ENCODE assay signal across 33 cellular contexts in the genomic region with DNA sequence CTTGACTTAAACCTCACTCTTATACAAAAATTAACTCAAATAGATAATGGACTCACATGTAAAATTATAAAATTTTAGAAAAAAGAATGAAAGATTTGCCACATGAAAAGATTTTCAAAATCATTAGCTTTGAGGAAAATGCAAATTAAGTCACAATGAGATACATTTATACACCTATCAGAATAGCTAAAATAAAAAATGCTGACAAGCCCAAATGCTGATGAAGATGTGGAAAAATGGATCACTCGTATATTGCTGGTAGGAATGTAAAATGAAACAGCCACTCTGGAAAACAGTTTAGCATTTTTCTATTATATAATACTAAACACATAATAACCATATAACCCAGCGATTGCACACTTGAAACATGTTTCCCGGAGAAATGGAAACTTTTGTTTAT.
DNase-seq lines count a peak whose midpoint lies in the region; ATAC-seq, FAIRE-seq and TF ChIP-seq lines count a peak whose summit lies in the region.
"Had no signal": no experiment of that assay in that cellular context is flagged by ENCODE, and none has a peak within 500 bp of the region (broad histone marks: within the 10 kb centered on the region; RNA-seq: fewer than 3 reads in every experiment).

No MANE protein-coding gene starts in this region.

- no peak overlapping the region for H3K9ac ChIP-seq in HepG2 (ENCODE audit: insufficient read depth, low read depth, low read length)
- no peak overlapping the region for H3K9ac ChIP-seq in IMR-90 (ENCODE audit: low read depth, low read length)
- H3K9ac ChIP-seq in K562 (ENCODE audit: insufficient read depth in 1 of 2, low read depth in 2 of 2, low read length in 2 of 2): no peak overlapping the region
- H3K9ac ChIP-seq: BLaER1; BLaER1 treated with 17β-estradiol and CSF1 and Interleukin-3, amounts not matched to agents 10 nM and 100 nM had no signal

- H3K23ac ChIP-seq in IMR-90 (ENCODE audit: low read depth, low read length): no peak overlapping the region

- H3K18ac ChIP-seq in IMR-90 (ENCODE audit: low read depth, low read length): no peak overlapping the region

- no peak for TF ChIP-seq EP300 in HepG2 (IDR thresholded peaks at IDR 0.05; ENCODE audit: low read depth in 2 of 2, low read length in 2 of 2)
- no peak for TF ChIP-seq EP300 in HepG2 (CRISPR knock-in tag; IDR thresholded peaks at IDR 0.05; ENCODE audit: borderline replicate concordance)
- TF ChIP-seq EP300 in A549 (IDR thresholded peaks at IDR 0.05): no peak
- TF ChIP-seq EP300 in K562 (IDR thresholded peaks at IDR 0.05; ENCODE audit: low read length): no peak

- no peak for TF ChIP-seq RAD21 in HepG2 (CRISPR knock-in tag; IDR thresholded peaks at IDR 0.05)
- no peak for TF ChIP-seq RAD21 in A549 (conservative IDR thresholded peaks at IDR 0.05 in 1 of 2, IDR thresholded peaks at IDR 0.05 in 1 of 2)
- no peak for TF ChIP-seq RAD21 in IMR-90 (IDR thresholded peaks at IDR 0.05; ENCODE audit: low read length)
- no peak for TF ChIP-seq RAD21 in K562 (CRISPR knock-in tag; conservative IDR thresholded peaks at IDR 0.05 in 1 of 2, IDR thresholded peaks at IDR 0.05 in 1 of 2)

- H2BK15ac ChIP-seq in IMR-90 (ENCODE audit: low read depth, low read length): no peak overlapping the region

- no TSS peak for BruUV-seq in HepG2 (replicated peaks; lab: Mats Ljungman, UMichigan)
- BruUV-seq in IMR-90 (replicated peaks; lab: Mats Ljungman, UMichigan): no TSS peak
- no TSS peak for BruUV-seq in K562 (replicated peaks; lab: Mats Ljungman, UMichigan)

- H4K20me1 ChIP-seq in HepG2 (ENCODE audit: insufficient read depth, low read length): no peaks in the 10 kb centered on the region
- no peaks in the 10 kb centered on the region for H4K20me1 ChIP-seq in IMR-90 (ENCODE audit: insufficient read depth, low read length)
- H4K20me1 ChIP-seq in K562 (replicated peaks; ENCODE audit: control insufficient read depth, insufficient read depth, low read length): no peaks in the 10 kb centered on the region
- H4K20me1 ChIP-seq: BLaER1; BLaER1 treated with 17β-estradiol and CSF1 and Interleukin-3, amounts not matched to agents 10 nM and 100 nM had no signal

- no peak overlapping the region for H3K14ac ChIP-seq in IMR-90 (replicated peaks; ENCODE audit: low read depth, low read length)

- TF ChIP-seq POLR2A in HepG2 (IDR thresholded peaks at IDR 0.05; ENCODE audit: insufficient read depth in 1 of 2, low read depth in 2 of 2, low read length in 2 of 2): no peak
- no peak for TF ChIP-seq POLR2A in right lobe of liver (IDR thresholded peaks at IDR 0.05)
- TF ChIP-seq POLR2A in A549 (IDR thresholded peaks at IDR 0.05; ENCODE audit: low read length): no peak
- TF ChIP-seq POLR2A in IMR-90 (IDR thresholded peaks at IDR 0.05; ENCODE audit: low read depth, low read length): no peak
- no peak for TF ChIP-seq POLR2A in K562 (conservative IDR thresholded peaks at IDR 0.05)

- H3K27ac ChIP-seq in HepG2 (ENCODE audit: extremely low read length, insufficient read depth, low read length): no peak overlapping the region
- H3K27ac ChIP-seq in right lobe of liver: no peak overlapping the region
- H3K27ac ChIP-seq in A549: no peak overlapping the region
- no peak overlapping the region for H3K27ac ChIP-seq in IMR-90 (ENCODE audit: insufficient read depth, low read length)
- H3K27ac ChIP-seq in K562 (ENCODE audit: extremely low read depth, low read depth, low read length): no peak overlapping the region
- H3K27ac ChIP-seq: 22Rv1; BLaER1; BLaER1 treated with 17β-estradiol and CSF1 and Interleukin-3, amounts not matched to agents 10 nM and 100 nM; C4-2B had no signal

- no peaks in the 10 kb centered on the region for H3K4me1 ChIP-seq in HepG2 (ENCODE audit: insufficient read depth, low read length)
- no peaks in the 10 kb centered on the region for H3K4me1 ChIP-seq in right lobe of liver
- no peaks in the 10 kb centered on the region for H3K4me1 ChIP-seq in A549
- no peaks in the 10 kb centered on the region for H3K4me1 ChIP-seq in IMR-90 (ENCODE audit: control insufficient read depth, insufficient read depth, low read length)
- no peaks in the 10 kb centered on the region for H3K4me1 ChIP-seq in K562 (replicated peaks in 1 of 2; ENCODE audit: control insufficient read depth in 2 of 2, insufficient read depth in 2 of 2, low read length in 2 of 2)
- H3K4me1 ChIP-seq: BE2C; BLaER1; BLaER1 treated with 17β-estradiol and CSF1 and Interleukin-3, amounts not matched to agents 10 nM and 100 nM; Caco-2 had no signal

- CTCF ChIA-PET in HepG2 (lab: Yijun Ruan, JAX; ENCODE audit: low intra/inter-chr PET ratio, low total read pairs): no interaction called here
- CTCF ChIA-PET in A549 (lab: Yijun Ruan, JAX): no interaction called here
- CTCF ChIA-PET in IMR-90 (lab: Yijun Ruan, JAX): no interaction called here
- CTCF ChIA-PET in K562 (lab: Yijun Ruan, JAX; ENCODE audit: low intra/inter-chr PET ratio): no interaction called here

- in situ Hi-C loops in HepG2 (cut with HindIII; ENCODE audit: extremely low pct_ligation_motif_present, low pct_unique_long_range_greater_than_20kb): no loop called here
- in situ Hi-C loops in IMR-90 (cut with MboI; ENCODE audit: low sequenced_read_pairs): no loop called here
- in situ Hi-C loops in K562 (cut with MboI): no loop called here

- H3K4me2 ChIP-seq in HepG2 (ENCODE audit: low read depth, low read length): no peak overlapping the region
- H3K4me2 ChIP-seq in A549: no peak overlapping the region
- H3K4me2 ChIP-seq in IMR-90 (ENCODE audit: low read depth, low read length): no peak overlapping the region
- no peak overlapping the region for H3K4me2 ChIP-seq in K562 (ENCODE audit: insufficient read depth, low read length)
- H3K4me2 ChIP-seq: BLaER1; BLaER1 treated with 17β-estradiol and CSF1 and Interleukin-3, amounts not matched to agents 10 nM and 100 nM had no signal

- H3K36me3 ChIP-seq in HepG2 (replicated peaks in 1 of 2; ENCODE audit: control insufficient read depth in 1 of 2, insufficient read depth in 2 of 2, low read length in 2 of 2) (no peaks in the 10 kb centered on the region), right lobe of liver (no peaks in the 10 kb centered on the region), IMR-90 (ENCODE audit: control insufficient read depth, insufficient read depth, low read length) (no peaks in the 10 kb centered on the region), K562 (ENCODE audit: control insufficient read depth, insufficient read depth, low read length) (no peaks in the 10 kb centered on the region)
- H3K36me3 ChIP-seq: BE2C; BLaER1; BLaER1 treated with 17β-estradiol and CSF1 and Interleukin-3, amounts not matched to agents 10 nM and 100 nM had no signal

- H3K9me3 ChIP-seq in HepG2 (ENCODE audit: low read length): no peaks in the 10 kb centered on the region
- no peaks in the 10 kb centered on the region for H3K9me3 ChIP-seq in right lobe of liver
- H3K9me3 ChIP-seq in A549: no peaks in the 10 kb centered on the region
- no peaks in the 10 kb centered on the region for H3K9me3 ChIP-seq in IMR-90 (ENCODE audit: control insufficient read depth, insufficient read depth, low read length)
- H3K9me3 ChIP-seq in K562 (replicated peaks; ENCODE audit: control insufficient read depth, insufficient read depth, low read depth, low read length): no peaks in the 10 kb centered on the region
- H3K9me3 ChIP-seq: BE2C; BLaER1; BLaER1 treated with 17β-estradiol and CSF1 and Interleukin-3, amounts not matched to agents 10 nM and 100 nM; Caco-2 had no signal

- no peak for TF ChIP-seq CTCF in HepG2 (CRISPR knock-in tag; IDR thresholded peaks at IDR 0.05)
- no peak for TF ChIP-seq CTCF in right lobe of liver (IDR thresholded peaks at IDR 0.05)
- TF ChIP-seq CTCF in A549 (IDR thresholded peaks at IDR 0.05): no peak
- no peak for TF ChIP-seq CTCF in IMR-90 (conservative IDR thresholded peaks at IDR 0.05; ENCODE audit: low read depth, low read length)
- TF ChIP-seq CTCF in K562 (IDR thresholded peaks at IDR 0.05 in 2 of 3, conservative IDR thresholded peaks at IDR 0.05 in 1 of 3; ENCODE audit: insufficient read depth in 2 of 3, low read depth in 1 of 3, low read length in 3 of 3): no peak

- H4K5ac ChIP-seq in IMR-90 (ENCODE audit: low read depth, low read length): no peak overlapping the region

- H2BK5ac ChIP-seq in IMR-90 (ENCODE audit: low read depth, low read length, poor library complexity, severe bottlenecking): no peak overlapping the region

- no peak for FAIRE-seq in HepG2 (lab: Jason Lieb, UNC)
- no peak for FAIRE-seq in A549 (lab: Jason Lieb, UNC)
- no peak for FAIRE-seq in K562 (lab: Jason Lieb, UNC)
- FAIRE-seq: A204.1, D721Med had no signal

- H3K4ac ChIP-seq in IMR-90 (ENCODE audit: low read depth, low read length): no peak overlapping the region

- H2BK120ac ChIP-seq in IMR-90 (ENCODE audit: low read depth, low read length): no peak overlapping the region

- WGBS in HepG2 (ENCODE audit: low lambda C conversion rate): 27% methylated on average over 3 of the region's 3 CpGs
- 71% methylated on average over 3 of the region's 3 CpGs for WGBS in right lobe of liver (ENCODE audit: insufficient coverage, low coverage, low lambda C conversion rate, missing lambda C conversion rate)
- 84% methylated on average over 3 of the region's 3 CpGs for WGBS in A549 (ENCODE audit: missing lambda C conversion rate)
- no CpG with 5 or more reads among the region's 3 CpGs for WGBS in IMR-90 (ENCODE audit: extremely low coverage in 2 of 2, insufficient read length in 1 of 2), 2 experiments
- 2% methylated on average over 3 of the region's 3 CpGs for WGBS in K562 (ENCODE audit: insufficient coverage, low coverage, missing lambda C conversion rate)

- H4K91ac ChIP-seq in IMR-90 (ENCODE audit: insufficient read depth, low read depth, low read length): no peak overlapping the region

- POLR2A ChIA-PET in HepG2 (lab: Yijun Ruan, JAX): no interaction called here
- POLR2A ChIA-PET in A549 (lab: Yijun Ruan, JAX): no interaction called here
- POLR2A ChIA-PET in IMR-90 (lab: Charles Lee; ENCODE audit: unreplicated experiment): no interaction called here
- POLR2A ChIA-PET in K562 (lab: Yijun Ruan, JAX): no interaction called here

- H4K8ac ChIP-seq in IMR-90 (ENCODE audit: low read depth in 2 of 2, low read length in 2 of 2): no peak overlapping the region

- no peak overlapping the region for H2AK9ac ChIP-seq in IMR-90 (replicated peaks; ENCODE audit: low read depth, low read length, poor library complexity)

- dilution Hi-C loops in IMR-90 (cut with HindIII; ENCODE audit: low sequenced_read_pairs, unreplicated experiment): no loop called here

- H3K9me1 ChIP-seq in IMR-90 (ENCODE audit: insufficient read depth, low read length): no peaks in the 10 kb centered on the region
- no peaks in the 10 kb centered on the region for H3K9me1 ChIP-seq in K562 (ENCODE audit: control insufficient read depth, insufficient read depth, low read length)

- no peaks in the 10 kb centered on the region for H3K79me1 ChIP-seq in IMR-90 (ENCODE audit: low read depth in 1 of 2, low read length in 2 of 2)

- H2BK20ac ChIP-seq in IMR-90 (ENCODE audit: low read depth, low read length): no peak overlapping the region

- no peak overlapping the region for H2AK5ac ChIP-seq in IMR-90 (ENCODE audit: low read depth, low read length)

- ATAC-seq in HepG2: no peak
- ATAC-seq in right lobe of liver: no peak
- no peak for ATAC-seq in A549
- ATAC-seq in IMR-90 (ENCODE audit: low read depth): no peak
- no peak for ATAC-seq in K562
- no peak for ATAC-seq in GM18519 (IDR thresholded peaks at IDR 0.05; ENCODE audit: low FRiP score, unreplicated experiment)
- ATAC-seq in GM21367 (IDR thresholded peaks at IDR 0.05; ENCODE audit: unreplicated experiment): no peak
- ATAC-seq: CD8-positive, alpha-beta T cell had no signal

- no peak overlapping the region for H3K56ac ChIP-seq in IMR-90 (ENCODE audit: extremely low read depth, insufficient read depth, low read length)

- H2AFZ ChIP-seq in HepG2 (ENCODE audit: low read length) (no peak overlapping the region), IMR-90 (replicated peaks; ENCODE audit: low read length, poor library complexity) (no peak overlapping the region), K562 (ENCODE audit: low read depth, low read length) (no peak overlapping the region)

- H3K27me3 ChIP-seq in HepG2 (ENCODE audit: control insufficient read depth in 1 of 2, insufficient read depth in 2 of 2, low read length in 2 of 2) (no peaks in the 10 kb centered on the region), right lobe of liver (no peaks in the 10 kb centered on the region), IMR-90 (ENCODE audit: control insufficient read depth, insufficient read depth, low read length) (no peaks in the 10 kb centered on the region), K562 (ENCODE audit: control insufficient read depth in 2 of 2, insufficient read depth in 2 of 2, low read length in 2 of 2) (no peaks in the 10 kb centered on the region)
- H3K27me3 ChIP-seq: BE2C; BLaER1; BLaER1 treated with 17β-estradiol and CSF1 and Interleukin-3, amounts not matched to agents 10 nM and 100 nM had no signal

- no peaks in the 10 kb centered on the region for H3K79me2 ChIP-seq in HepG2 (ENCODE audit: insufficient read depth, low read length)
- H3K79me2 ChIP-seq in K562 (ENCODE audit: control insufficient read depth, insufficient read depth, low read length): no peaks in the 10 kb centered on the region

- DNase-seq in HepG2 (ENCODE audit: low spot score) (no peak), right lobe of liver (no peak), A549 (ENCODE audit: low read depth in 1 of 2, low spot score in 1 of 2) (no peak), IMR-90 (no peak), K562 (ENCODE audit: extremely low read depth in 1 of 4, low spot score in 3 of 4) (no peak), DMS79 treated with DMSO at 0.1 percent for 48 hours (lab: John Stamatoyannopoulos, UW) (no peak)
- DNase-seq: 8988T; ACHN; AML-193; BE2C; C1 segment of cervical spinal cord; Caco-2; Calu3; CD4-positive, alpha-beta memory T cell; CD4-positive, alpha-beta T cell; CD4-positive, CD25-positive, alpha-beta regulatory T cell; CD8-positive, alpha-beta memory T cell; CD8-positive, alpha-beta T cell; COR-L47; DMS 273 treated with DMSO at 0.1 percent for 48 hours; DMS153; DMS53; DMS79; DND-41; EL had no signal

- intact Hi-C loops in HepG2 (cut with micrococcal nuclease; ENCODE audit: unreplicated experiment): no loop called here
- intact Hi-C loops in right lobe of liver (cut with DNase I): no loop called here
- intact Hi-C loops in IMR-90 (cut with micrococcal nuclease): no loop called here
- intact Hi-C loops in K562 (cut with micrococcal nuclease): no loop called here

- no peak overlapping the region for H3K4me3 ChIP-seq in HepG2 (replicated peaks in 1 of 3; ENCODE audit: insufficient read depth in 1 of 3, low read depth in 2 of 3, low read length in 3 of 3)
- no peak overlapping the region for H3K4me3 ChIP-seq in right lobe of liver
- H3K4me3 ChIP-seq in A549: no peak overlapping the region
- H3K4me3 ChIP-seq in IMR-90 (ENCODE audit: insufficient read depth, low read depth, low read length): no peak overlapping the region
- no peak overlapping the region for H3K4me3 ChIP-seq in K562
- H3K4me3 ChIP-seq: BLaER1; BLaER1 treated with 17β-estradiol and CSF1 and Interleukin-3, amounts not matched to agents 10 nM and 100 nM had no signal

Comparison
In these comparisons a context has a peak if more than half of its experiments do, and no peak if none do; other contexts are left out.
1. Of the 241 proteins assayed by ChIP-seq in both HepG2 and K562: peak only in HepG2: none; only in K562: none; in both: MAFF and MAFK; in neither: 239.